In genomic region chr17:57755479-57756070, GRCh38 we compare ENCODE assay signal across 29 cellular contexts. TPM values are rescaled to one million over a fixed set of nuclear protein-coding genes. Genes with fewer than 3 reads are reported as not detected.
DNase-seq lines count a peak whose midpoint lies in the region; ATAC-seq, FAIRE-seq and TF ChIP-seq lines count a peak whose summit lies in the region.
"Had no signal": no experiment of that assay in that cellular context is flagged by ENCODE, and none has a peak within 500 bp of the region (broad histone marks: within the 10 kb centered on the region; RNA-seq: fewer than 3 reads in every experiment).

No MANE protein-coding gene starts in this region.

- TF ChIP-seq CTCF in A549 (IDR thresholded peaks at IDR 0.05), result no peak
- no peak for TF ChIP-seq CTCF in RWPE1 (conservative IDR thresholded peaks at IDR 0.05; ENCODE audit: low read depth)

- H3K27ac ChIP-seq in A549 (no peak overlapping the region), RWPE1 (no peak overlapping the region)
- H3K27ac ChIP-seq: right atrium auricular region, tibial artery had no signal

- no peak for TF ChIP-seq EP300 in A549 (IDR thresholded peaks at IDR 0.05)

- WGBS in A549 (ENCODE audit: missing lambda C conversion rate), result 58% methylated on average over 6 of the region's 6 CpGs

- no peak for TF ChIP-seq POLR2A in A549 (IDR thresholded peaks at IDR 0.05; ENCODE audit: low read length)

- no peak overlapping the region for H3K4me2 ChIP-seq in A549

- no peak overlapping the region for H3K4me3 ChIP-seq in A549
- H3K4me3 ChIP-seq: right atrium auricular region, tibial artery had no signal

- DNase-seq in A549 (ENCODE audit: low read depth in 1 of 2, low spot score in 1 of 2) (no peak), MV-4-11 (lab: John Stamatoyannopoulos, UW) (peak; percentile 10), RWPE1 (ENCODE audit: low spot score) (peak; percentile 5), left kidney (ENCODE audit: low read depth, low spot score) (peak; percentile 59), NCI-H2227 (lab: John Stamatoyannopoulos, UW; ENCODE audit: unreplicated experiment) (no peak), mesenteric fat pad (ENCODE audit: low spot score) (no peak), pons (ENCODE audit: low spot score) (no peak)
- DNase-seq in activated CD8-positive, alpha-beta memory T cell treated with anti-CD3 and anti-CD28 coated beads, Interleukin-2, amount 50 U/mL, for 4 hours, result no peak
- DNase-seq: 8988T; activated CD4-positive, alpha-beta T cell treated with anti-CD3 and anti-CD28 coated beads for 48 hours; DMS79 treated with DMSO at 0.1 percent for 48 hours; effector CD4-positive, alpha-beta T cell; foreskin melanocyte; kidney; mammary epithelial cell; NCI-H69; OCI-M1; SHP77 treated with DMSO at 0.1 percent for 48 hours; stimulated activated CD4-positive, alpha-beta T cell treated with anti-CD3 and anti-CD28 coated beads, Interleukin-12 subunit alpha, Interleukin-12 subunit beta, amount 100 ng/mL, for 4 hours; stimulated activated CD4-positive, alpha-beta T cell treated with anti-CD3 and anti-CD28 coated beads, Interleukin-4, amount 100 ng/mL, for 4 hours; tibial artery had no signal

- TF ChIP-seq RAD21 in A549 (conservative IDR thresholded peaks at IDR 0.05 in 1 of 2, IDR thresholded peaks at IDR 0.05 in 1 of 2), result no peak

- no peak for FAIRE-seq in A549 (lab: Jason Lieb, UNC)
- FAIRE-seq: astrocyte, H1, kidney had no signal

- peak in 1 of 2 experiments; percentile 52; a peak in 2 of 6 replicates for ATAC-seq in A549
- ATAC-seq: activated naive CD4-positive, alpha-beta T cell treated with anti-CD3 and anti-CD28 coated beads, Interleukin-2, amount 50 U/mL, for 72 hours; esophagus mucosa had no signal

- CTCF ChIA-PET in A549 (lab: Yijun Ruan, JAX) (interaction anchor here (0.7 to 3.6 kb wide), 8 partner anchors 8 to 625 kb away, joined by 3 to 15 read pairs (median 6); no protein-coding TSS in a partner anchor), RWPE1 (lab: Yijun Ruan, JAX) (no interaction called here)

- no peaks in the 10 kb centered on the region for H3K9me3 ChIP-seq in A549
- H3K9me3 ChIP-seq: right atrium auricular region, tibial artery had no signal

- 0 out of 3 replicates have a peak, but pooled peaks cover 2% of the 10 kb centered on the region for H3K4me1 ChIP-seq in A549
- H3K4me1 ChIP-seq: tibial artery had no signal

- POLR2A ChIA-PET in A549 (lab: Yijun Ruan, JAX), result no interaction called here
- POLR2A ChIA-PET in RWPE1 (lab: Yijun Ruan, JAX; ENCODE audit: low non-redundant PET), result no interaction called here

TF ChIP-seq in A549, 52 proteins besides CTCF, POLR2A, EP300 and RAD21:
- TF ChIP-seq GATA3 (IDR thresholded peaks at IDR 0.05; ENCODE audit: borderline replicate concordance) (no peak), REST (IDR thresholded peaks at IDR 0.05) (peak; percentile 84), EHMT2 (IDR thresholded peaks at IDR 0.05; ENCODE audit: low read depth) (peak; percentile 72; the same call in 1 of the 2 replicates)

RNA-seq across cellular contexts. Expression of gene CCDC182, which starts 10.5 kb away (rescaled TPM):
- not detected in 2 replicates for polyA plus RNA-seq in A549 (2011; rRNA removed)
- not detected in 2 replicates for polyA plus RNA-seq in A549 (2012; cell fraction: cytosol; rRNA removed)
- polyA plus RNA-seq in A549 (2012; cell fraction: nucleus; rRNA removed), result not detected in 2 replicates
- polyA plus RNA-seq in A549 (2017; fragmentation: RNase III; extraction: RNeasy Plus Mini Kit Qiagen cat#74134 plus additional on column Dnase treatment), result not detected in 3 replicates
- not detected in 2 replicates for polyA minus RNA-seq in A549 (2011; rRNA and poly(A)+ RNA removed)
- total RNA-seq in mesenteric fat pad, result not detected
- total RNA-seq: activated naive CD4-positive, alpha-beta T cell treated with anti-CD3 and anti-CD28 coated beads, Interleukin-2, amount 50 U/mL, for 72 hours; astrocyte; cerebellum; esophagus mucosa; H1; kidney; mammary epithelial cell; osteoblast; right atrium auricular region; T-helper 1 cell treated with Interleukin-12 subunit alpha and Interleukin-12 subunit beta and Interleukin-4 antibody, amounts not matched to agents 30 ng/mL and 1 ng/mL, for 36 hours had no signal
- polyA plus RNA-seq: H1, mammary epithelial cell had no signal

Comparison
In these comparisons a context has a peak if more than half of its experiments do, and no peak if none do; other contexts are left out.
1. DNase-seq: peak in MV-4-11 (single experiment), RWPE1 (single experiment) and left kidney (single experiment); none in A549 (0 of 2), NCI-H2227 (single experiment), activated CD8-positive, alpha-beta memory T cell treated with anti-CD3 and anti-CD28 coated beads, Interleukin-2, amount 50 U/mL, for 4 hours (single experiment), mesenteric fat pad (single experiment) and pons (single experiment).